ENCODE assay signal across 36 cellular contexts in the genomic region with DNA sequence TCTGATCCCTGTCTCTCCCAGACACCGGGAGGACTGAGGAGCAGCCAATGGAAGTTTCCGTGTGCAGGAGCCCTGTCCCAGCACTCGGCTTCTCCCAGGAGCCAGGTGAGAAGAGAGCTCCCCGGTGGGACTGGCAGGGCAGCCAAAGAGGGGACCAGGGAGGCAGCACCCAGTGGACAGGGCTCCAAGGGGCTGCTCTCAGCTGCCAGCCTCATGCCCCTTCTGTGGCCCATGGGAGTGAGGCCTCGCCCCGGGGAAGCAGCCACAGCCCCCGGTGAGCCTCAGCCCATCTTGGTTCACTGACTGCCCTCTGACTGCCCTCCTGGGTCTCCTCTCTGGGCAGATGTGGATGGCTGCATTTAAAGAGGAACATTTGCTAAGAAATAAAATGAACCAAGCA. TPM values are rescaled to one million over a fixed set of nuclear protein-coding genes. Genes with fewer than 3 reads are reported as not detected.
"Had no signal": no experiment of that assay in that cellular context is flagged by ENCODE, and none has a peak within 500 bp of the region (broad histone marks: within the 10 kb centered on the region; RNA-seq: fewer than 3 reads in every experiment).

No MANE protein-coding gene starts in this region.

- H3K4me1 Mint-ChIP-seq: brain had no signal

- H3K9me3 ChIP-seq: ascending aorta had no signal

- DNase-seq: activated B cell treated with CpG ODN at 0.5 μM for 24 hours; activated CD4-positive, alpha-beta memory T cell treated with anti-CD3 and anti-CD28 coated beads, Interleukin-2, amount 10 ng/mL, durations not matched to agents 7 days and 5 days; activated CD4-positive, alpha-beta T cell treated with anti-CD3 and anti-CD28 coated beads for 36 hours; activated CD4-positive, alpha-beta T cell treated with anti-CD3 and anti-CD28 coated beads for 48 hours; activated CD4-positive, alpha-beta T cell treated with anti-CD3 and anti-CD28 coated beads, Interleukin-2, amount 10 ng/mL, durations not matched to agents 7 days and 5 days; activated CD4-positive, alpha-beta T cell treated with anti-CD3 and anti-CD28 coated beads, Interleukin-2, amount 50 U/mL, for 48 hours; activated CD4-positive, CD25-positive, alpha-beta regulatory T cell treated with anti-CD3 and anti-CD28 coated beads, Interleukin-2, amount 50 U/mL, for 72 hours; activated CD8-positive, alpha-beta memory T cell treated with anti-CD3 and anti-CD28 coated beads for 24 hours; activated CD8-positive, alpha-beta memory T cell treated with anti-CD3 and anti-CD28 coated beads, Interleukin-2, amount 10 ng/mL, durations not matched to agents 7 days and 5 days; activated CD8-positive, alpha-beta memory T cell treated with anti-CD3 and anti-CD28 coated beads, Interleukin-2, amount 50 U/mL, for 48 hours; activated CD8-positive, alpha-beta T cell treated with anti-CD3 and anti-CD28 coated beads, Interleukin-2, amount 10 ng/mL, durations not matched to agents 7 days and 5 days; activated effector memory CD4-positive, alpha-beta T cell treated with Interleukin-2 at 50 U/mL for 16 hours; activated gamma-delta T cell; activated naive CD4-positive, alpha-beta T cell treated with anti-CD3 and anti-CD28 coated beads, Interleukin-2, amount 10 ng/mL, durations not matched to agents 7 days and 5 days; activated naive CD4-positive, alpha-beta T cell treated with Interleukin-2 at 50 U/mL for 16 hours; activated naive CD8-positive, alpha-beta T cell treated with anti-CD3 and anti-CD28 coated beads, Interleukin-2, amount 10 ng/mL, durations not matched to agents 7 days and 5 days; activated naive CD8-positive, alpha-beta T cell treated with anti-CD3 and anti-CD28 coated beads, Interleukin-2, amount 50 U/mL, for 24 hours; activated T-cell treated with anti-CD3 and anti-CD28 coated beads, Interleukin-2, amount 50 U/mL, for 24 hours; activated T-cell treated with anti-CD3 and anti-CD28 coated beads, Interleukin-2, amount 50 U/mL, for 48 hours; amygdala; anterior cingulate cortex; caudate nucleus; cerebellar nuclear complex; T-helper 1 cell; T-helper 2 cell; T-helper 9 cell had no signal

- H3K9me3 Mint-ChIP-seq: activated B cell treated with CpG ODN at 0.5 μM for 24 hours; activated CD4-positive, alpha-beta memory T cell treated with anti-CD3 and anti-CD28 coated beads, Interleukin-2, amount 10 ng/mL, durations not matched to agents 7 days and 5 days; activated CD4-positive, alpha-beta T cell treated with anti-CD3 and anti-CD28 coated beads, Interleukin-2, amount 10 ng/mL, durations not matched to agents 7 days and 5 days; activated naive CD4-positive, alpha-beta T cell treated with anti-CD3 and anti-CD28 coated beads, Interleukin-2, amount 10 ng/mL, durations not matched to agents 7 days and 5 days; activated naive CD4-positive, alpha-beta T cell treated with anti-CD3 and anti-CD28 coated beads, Interleukin-2, amount 50 U/mL, for 24 hours; activated naive CD8-positive, alpha-beta T cell treated with anti-CD3 and anti-CD28 coated beads, Interleukin-2, amount 10 ng/mL, durations not matched to agents 7 days and 5 days; activated naive CD8-positive, alpha-beta T cell treated with anti-CD3 and anti-CD28 coated beads, Interleukin-2, amount 50 U/mL, for 24 hours; activated T-cell treated with anti-CD3 and anti-CD28 coated beads, Interleukin-2, amount 50 U/mL, for 24 hours; activated T-helper 2 cell treated with anti-CD3 and anti-CD28 coated beads, Interferon-gamma antibody, Interleukin-2, Interleukin-4, amounts not matched to agents 10 μg/mL and 5 μg/mL and 100 μg/mL, durations not matched to agents 14 hours and 24 hours and 36 hours; brain; central memory CD8-positive, alpha-beta T cell; T-helper 1 cell treated with Interleukin-12 subunit alpha and Interleukin-12 subunit beta and Interleukin-4 antibody, amounts not matched to agents 30 μg/mL and 1 μg/mL, for 36 hours; T-helper 2 cell treated with Interferon-gamma antibody and Interleukin-4, amounts not matched to agents 5 μg/mL and 100 μg/mL, for 36 hours had no signal

- ATAC-seq: activated CD4-positive, alpha-beta T cell treated with anti-CD3 and anti-CD28 coated beads for 36 hours; activated CD8-positive, alpha-beta memory T cell treated with anti-CD3 and anti-CD28 coated beads, Interleukin-2, amount 10 ng/mL, durations not matched to agents 7 days and 5 days; activated CD8-positive, alpha-beta T cell treated with anti-CD3 and anti-CD28 coated beads, Interleukin-2, amount 10 ng/mL, durations not matched to agents 7 days and 5 days; activated naive CD8-positive, alpha-beta T cell treated with anti-CD3 and anti-CD28 coated beads, Interleukin-2, amount 50 U/mL, for 24 hours had no signal

- H3K36me3 Mint-ChIP-seq: activated naive CD4-positive, alpha-beta T cell treated with anti-CD3 and anti-CD28 coated beads, Interleukin-2, amount 50 U/mL, for 24 hours; activated naive CD8-positive, alpha-beta T cell had no signal

- H3K4me3 ChIP-seq: ascending aorta, cardiac muscle cell had no signal

- H3K27me3 Mint-ChIP-seq: activated B cell treated with CpG ODN at 0.5 μM for 24 hours; activated CD4-positive, alpha-beta memory T cell treated with anti-CD3 and anti-CD28 coated beads, Interleukin-2, amount 10 ng/mL, durations not matched to agents 7 days and 5 days; activated CD4-positive, alpha-beta T cell treated with anti-CD3 and anti-CD28 coated beads for 36 hours; activated CD4-positive, alpha-beta T cell treated with anti-CD3 and anti-CD28 coated beads, Interleukin-2, amount 10 ng/mL, durations not matched to agents 7 days and 5 days; activated CD8-positive, alpha-beta memory T cell treated with anti-CD3 and anti-CD28 coated beads, Interleukin-2, amount 10 ng/mL, durations not matched to agents 7 days and 5 days; activated naive CD4-positive, alpha-beta T cell treated with anti-CD3 and anti-CD28 coated beads, Interleukin-2, amount 10 ng/mL, durations not matched to agents 7 days and 5 days; activated naive CD4-positive, alpha-beta T cell treated with anti-CD3 and anti-CD28 coated beads, Interleukin-2, amount 50 U/mL, for 24 hours; activated naive CD8-positive, alpha-beta T cell; activated naive CD8-positive, alpha-beta T cell treated with anti-CD3 and anti-CD28 coated beads, Interleukin-2, amount 10 ng/mL, durations not matched to agents 7 days and 5 days; activated naive CD8-positive, alpha-beta T cell treated with anti-CD3 and anti-CD28 coated beads, Interleukin-2, amount 50 U/mL, for 24 hours; activated T-cell treated with anti-CD3 and anti-CD28 coated beads, Interleukin-2, amount 50 U/mL, for 24 hours; central memory CD8-positive, alpha-beta T cell had no signal

- H3K4me3 Mint-ChIP-seq: activated B cell treated with CpG ODN at 0.5 μM for 24 hours; activated CD4-positive, alpha-beta memory T cell treated with anti-CD3 and anti-CD28 coated beads, Interleukin-2, amount 10 ng/mL, durations not matched to agents 7 days and 5 days; activated CD4-positive, alpha-beta T cell treated with anti-CD3 and anti-CD28 coated beads for 36 hours; activated CD4-positive, alpha-beta T cell treated with anti-CD3 and anti-CD28 coated beads, Interleukin-2, amount 10 ng/mL, durations not matched to agents 7 days and 5 days; activated CD8-positive, alpha-beta memory T cell treated with anti-CD3 and anti-CD28 coated beads, Interleukin-2, amount 10 ng/mL, durations not matched to agents 7 days and 5 days; activated CD8-positive, alpha-beta T cell treated with anti-CD3 and anti-CD28 coated beads, Interleukin-2, amount 10 ng/mL, durations not matched to agents 7 days and 5 days; activated naive CD4-positive, alpha-beta T cell treated with anti-CD3 and anti-CD28 coated beads, Interleukin-2, amount 10 ng/mL, durations not matched to agents 7 days and 5 days; activated naive CD4-positive, alpha-beta T cell treated with anti-CD3 and anti-CD28 coated beads, Interleukin-2, amount 50 U/mL, for 24 hours; activated naive CD8-positive, alpha-beta T cell; activated naive CD8-positive, alpha-beta T cell treated with anti-CD3 and anti-CD28 coated beads, Interleukin-2, amount 10 ng/mL, durations not matched to agents 7 days and 5 days; activated naive CD8-positive, alpha-beta T cell treated with anti-CD3 and anti-CD28 coated beads, Interleukin-2, amount 50 U/mL, for 24 hours; activated T-cell treated with anti-CD3 and anti-CD28 coated beads, Interleukin-2, amount 50 U/mL, for 24 hours; brain; central memory CD8-positive, alpha-beta T cell; T-helper 1 cell treated with Interleukin-12 subunit alpha and Interleukin-12 subunit beta and Interleukin-4 antibody, amounts not matched to agents 30 μg/mL and 1 μg/mL, for 36 hours; T-helper 2 cell treated with Interferon-gamma antibody and Interleukin-4, amounts not matched to agents 5 μg/mL and 100 μg/mL, for 36 hours had no signal

- H3K27me3 ChIP-seq: ascending aorta, cardiac muscle cell had no signal

- H3K27ac Mint-ChIP-seq: activated B cell treated with CpG ODN at 0.5 μM for 24 hours; activated CD4-positive, alpha-beta memory T cell treated with anti-CD3 and anti-CD28 coated beads, Interleukin-2, amount 10 ng/mL, durations not matched to agents 7 days and 5 days; activated CD4-positive, alpha-beta T cell treated with anti-CD3 and anti-CD28 coated beads for 36 hours; activated CD4-positive, alpha-beta T cell treated with anti-CD3 and anti-CD28 coated beads, Interleukin-2, amount 10 ng/mL, durations not matched to agents 7 days and 5 days; activated CD8-positive, alpha-beta memory T cell treated with anti-CD3 and anti-CD28 coated beads, Interleukin-2, amount 10 ng/mL, durations not matched to agents 7 days and 5 days; activated CD8-positive, alpha-beta T cell treated with anti-CD3 and anti-CD28 coated beads, Interleukin-2, amount 10 ng/mL, durations not matched to agents 7 days and 5 days; activated naive CD4-positive, alpha-beta T cell treated with anti-CD3 and anti-CD28 coated beads, Interleukin-2, amount 10 ng/mL, durations not matched to agents 7 days and 5 days; activated naive CD4-positive, alpha-beta T cell treated with anti-CD3 and anti-CD28 coated beads, Interleukin-2, amount 50 U/mL, for 24 hours; activated naive CD8-positive, alpha-beta T cell; activated naive CD8-positive, alpha-beta T cell treated with anti-CD3 and anti-CD28 coated beads, Interleukin-2, amount 10 ng/mL, durations not matched to agents 7 days and 5 days; activated naive CD8-positive, alpha-beta T cell treated with anti-CD3 and anti-CD28 coated beads, Interleukin-2, amount 50 U/mL, for 24 hours; activated T-cell treated with anti-CD3 and anti-CD28 coated beads, Interleukin-2, amount 50 U/mL, for 24 hours; activated T-helper 2 cell treated with anti-CD3 and anti-CD28 coated beads, Interferon-gamma antibody, Interleukin-2, Interleukin-4, amounts not matched to agents 10 μg/mL and 5 μg/mL and 100 μg/mL, durations not matched to agents 14 hours and 24 hours and 36 hours; brain; T-helper 1 cell treated with Interleukin-12 subunit alpha and Interleukin-12 subunit beta and Interleukin-4 antibody, amounts not matched to agents 30 μg/mL and 1 μg/mL, for 36 hours; T-helper 2 cell treated with Interferon-gamma antibody and Interleukin-4, amounts not matched to agents 5 μg/mL and 100 μg/mL, for 36 hours had no signal

- H3K4me1 ChIP-seq: ascending aorta had no signal

- H3K27ac ChIP-seq: ascending aorta, cardiac muscle cell, VCaP had no signal

RNA-seq across cellular contexts. Expression of a gene that starts 6.8 kb away (rescaled TPM):
- total RNA-seq: ascending aorta, cardiac muscle cell had no signal

RNA-seq across cellular contexts. Expression of a gene that starts 27.1 kb away (rescaled TPM):
- total RNA-seq: ascending aorta had no signal
